9 cellular contexts compared by ENCODE assay signal in the genomic region with DNA sequence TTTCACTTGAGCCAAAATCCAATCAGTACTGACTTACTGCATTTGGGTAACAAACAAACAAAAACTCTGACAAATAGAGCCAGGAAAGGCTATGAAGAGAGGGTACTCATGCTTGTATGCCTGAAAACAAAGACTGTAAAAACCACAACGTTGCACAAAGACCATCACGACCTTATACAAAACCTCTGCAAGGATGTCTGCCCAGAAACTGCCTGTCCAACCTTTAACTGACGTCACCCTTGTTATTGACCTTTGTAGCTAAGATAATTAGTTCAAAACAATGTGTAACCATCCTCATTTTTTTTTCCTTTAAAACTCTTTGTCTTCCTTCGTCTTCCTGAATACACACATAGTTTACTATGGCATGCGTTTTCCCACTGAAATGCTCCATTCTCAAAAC. TPM values are rescaled to one million over a fixed set of nuclear protein-coding genes. Genes with fewer than 3 reads are reported as not detected.
DNase-seq lines count a peak whose midpoint lies in the region; TF ChIP-seq lines count a peak whose summit lies in the region.
"Had no signal": no experiment of that assay in that cellular context is flagged by ENCODE, and none has a peak within 500 bp of the region (broad histone marks: within the 10 kb centered on the region; RNA-seq: fewer than 3 reads in every experiment).

No MANE protein-coding gene starts in this region.

- no peaks in the 10 kb centered on the region for H3K79me1 ChIP-seq in mesendoderm (ENCODE audit: low read length)

- H3K9ac ChIP-seq in adipocyte (ENCODE audit: low read length): peak overlapping the region; percentile 99
- H3K9ac ChIP-seq in mesendoderm (ENCODE audit: low read length): peak overlapping the region; percentile 29

- peak overlapping the region; percentile 37 for H3K56ac ChIP-seq in mesendoderm (ENCODE audit: low read length)

- no peak overlapping the region for H2AK5ac ChIP-seq in mesendoderm (ENCODE audit: low read length)

- H3K4me2 ChIP-seq in mesendoderm (ENCODE audit: low read length): no peak overlapping the region

- DNase-seq in right atrium auricular region (ENCODE audit: low spot score): no peak
- DNase-seq in cardiac septum (ENCODE audit: low spot score): no peak
- no peak for DNase-seq in adipocyte (ENCODE audit: low read depth)
- DNase-seq in mesendoderm: no peak
- DNase-seq in uterus: no peak
- no peak for DNase-seq in COLO829 (ENCODE audit: low spot score)
- no peak for DNase-seq in MG63
- DNase-seq in GM19238 (ENCODE audit: insufficient read length, low spot score): no peak
- DNase-seq: occipital lobe had no signal

- WGBS in mesendoderm (ENCODE audit: extremely low coverage, insufficient coverage, low lambda C conversion rate): no CpG with 5 or more reads among the region's 5 CpGs

- intact Hi-C loops in cardiac septum (cut with DNase I) (no loop called here), uterus (cut with DNase I; ENCODE audit: low total_unique reads) (no loop called here)

- H3K27ac ChIP-seq in right atrium auricular region (peak overlapping the region; percentile 97 to 98), mesendoderm (ENCODE audit: low read depth, low read length) (no peak overlapping the region), uterus (peak overlapping the region; percentile 95 to 98)

- TF ChIP-seq CTCF in right atrium auricular region (IDR thresholded peaks at IDR 0.05) (no peak), uterus (IDR thresholded peaks at IDR 0.05) (no peak)

- peak overlapping the region; percentile 95 for H4K5ac ChIP-seq in mesendoderm (ENCODE audit: low read length)

- peaks cover 0 to 34% of the 10 kb centered on the region in 2 donors for H3K4me1 ChIP-seq in right atrium auricular region
- H3K4me1 ChIP-seq in adipocyte (ENCODE audit: control insufficient read depth, insufficient read depth, low read length): peaks cover 25% of the 10 kb centered on the region
- no peaks in the 10 kb centered on the region for H3K4me1 ChIP-seq in mesendoderm (ENCODE audit: control insufficient read depth, low read depth, low read length)
- peaks cover 0 to 7% of the 10 kb centered on the region in 2 donors for H3K4me1 ChIP-seq in uterus

- peaks cover 31% of the 10 kb centered on the region for H3K79me2 ChIP-seq in mesendoderm (ENCODE audit: control insufficient read depth, insufficient read depth, low read length)

- H3K18ac ChIP-seq in mesendoderm (ENCODE audit: low read length): no peak overlapping the region

- H3K4me3 ChIP-seq in right atrium auricular region (no peak overlapping the region), adipocyte (ENCODE audit: low read length) (no peak overlapping the region), mesendoderm (ENCODE audit: low read length) (no peak overlapping the region), uterus (peak overlapping the region in 1 of 2 donors; percentile 87), MG63 (no peak overlapping the region)

- no peak overlapping the region for H2BK120ac ChIP-seq in mesendoderm (ENCODE audit: low read depth, low read length)

- H4K8ac ChIP-seq in mesendoderm (ENCODE audit: low read depth, low read length): no peak overlapping the region

- H3K36me3 ChIP-seq in right atrium auricular region: no peaks in the 10 kb centered on the region
- H3K36me3 ChIP-seq in adipocyte (ENCODE audit: control insufficient read depth, insufficient read depth, low read length, severe bottlenecking): peaks cover 4% of the 10 kb centered on the region
- H3K36me3 ChIP-seq in mesendoderm (ENCODE audit: control insufficient read depth, insufficient read depth, low read length): no peaks in the 10 kb centered on the region
- no peaks in the 10 kb centered on the region for H3K36me3 ChIP-seq in uterus
- peaks cover 32% of the 10 kb centered on the region for H3K36me3 ChIP-seq in MG63

- H3K9me3 ChIP-seq in right atrium auricular region: no peaks in the 10 kb centered on the region
- no peaks in the 10 kb centered on the region for H3K9me3 ChIP-seq in adipocyte (ENCODE audit: control insufficient read depth, low read length)
- no peaks in the 10 kb centered on the region for H3K9me3 ChIP-seq in uterus
- no peaks in the 10 kb centered on the region for H3K9me3 ChIP-seq in MG63

- H3K27me3 ChIP-seq in right atrium auricular region (no peaks in the 10 kb centered on the region), adipocyte (replicated peaks; ENCODE audit: control insufficient read depth, insufficient read depth, low read length) (no peaks in the 10 kb centered on the region), mesendoderm (ENCODE audit: insufficient read depth, low read length, poor library complexity) (no peaks in the 10 kb centered on the region), uterus (no peaks in the 10 kb centered on the region), MG63 (no peaks in the 10 kb centered on the region)

- H2BK5ac ChIP-seq in mesendoderm (ENCODE audit: low read length): no peak overlapping the region

- H2BK15ac ChIP-seq in mesendoderm (replicated peaks; ENCODE audit: low read depth): peak overlapping the region; percentile 25

- no peak overlapping the region for H3K23ac ChIP-seq in mesendoderm (ENCODE audit: low read length)

- no peak for TF ChIP-seq POLR2A in uterus (IDR thresholded peaks at IDR 0.05)

- no peak overlapping the region for H3K4ac ChIP-seq in mesendoderm (ENCODE audit: low read depth, low read length)

RNA-seq across cellular contexts. Expression of gene CREBZF, which starts 0.8 kb away (rescaled TPM):
- total RNA-seq in right atrium auricular region: 10 to 100 TPM; 11.6 to 13.6 TPM
- total RNA-seq in cardiac septum: 19.4 TPM
- 20.4 TPM for polyA plus RNA-seq in mesendoderm (2013, experiment 1 of 2)
- polyA plus RNA-seq in mesendoderm (2013, experiment 2 of 2): 20.4 TPM
- 100 to 1,000 TPM in 2 of 4 donors, 10 to 100 TPM in 2; 77.7 to 133 (median 99.9) TPM for total RNA-seq in uterus
- 31.8 and 34.4 TPM in 2 replicates for total RNA-seq in MG63 (2014; rRNA removed; shearing (Covaris generic); ENCODE audit: low replicate concordance)

RNA-seq across cellular contexts. Expression of gene TMEM126A, which starts 18.0 kb away (rescaled TPM):
- total RNA-seq in right atrium auricular region: 10 to 100 TPM; 33.8 to 70.6 TPM
- total RNA-seq in cardiac septum: 44.0 TPM
- polyA plus RNA-seq in mesendoderm (2013, experiment 1 of 2): 62.0 TPM
- 59.0 TPM for polyA plus RNA-seq in mesendoderm (2013, experiment 2 of 2)
- 10 to 100 TPM in 3 of 4 donors, 1 to 10 TPM in 1; 7.9 to 16.3 (median 12.5) TPM for total RNA-seq in uterus
- 63.7 and 84.1 TPM in 2 replicates for total RNA-seq in MG63 (2014; rRNA removed; shearing (Covaris generic); ENCODE audit: low replicate concordance)

RNA-seq across cellular contexts. Expression of gene CCDC89, which starts 20.2 kb away (rescaled TPM):
- total RNA-seq in right atrium auricular region: 1 to 10 TPM in 1 of 2 donors, under 1 TPM in 1; 0.24 to 1.1 TPM
- 0.54 TPM for total RNA-seq in cardiac septum
- not detected for polyA plus RNA-seq in mesendoderm (2013, experiment 1 of 2)
- not detected for polyA plus RNA-seq in mesendoderm (2013, experiment 2 of 2)
- 10 to 100 TPM in 1 of 4 donors, 1 to 10 TPM in 1, under 1 TPM in 1, not detected in 1; 0.77 to 14.0 (median 4.4) TPM for total RNA-seq in uterus
- total RNA-seq in MG63 (2014; rRNA removed; shearing (Covaris generic); ENCODE audit: low replicate concordance): not detected in 2 replicates

RNA-seq across cellular contexts. Expression of gene TMEM126B, which starts 37.4 kb away (rescaled TPM):
- total RNA-seq in right atrium auricular region (10 to 100 TPM; 37.2 to 63.7 TPM), cardiac septum (45.2 TPM), uterus (100 to 1,000 TPM in 1 of 4 donors, 10 to 100 TPM in 3; 36.5 to 119 (median 57.9) TPM)
- polyA plus RNA-seq in mesendoderm (2013, experiment 1 of 2): 77.1 TPM
- 75.3 TPM for polyA plus RNA-seq in mesendoderm (2013, experiment 2 of 2)
- 39.6 and 65.9 TPM in 2 replicates for total RNA-seq in MG63 (2014; rRNA removed; shearing (Covaris generic); ENCODE audit: low replicate concordance)

RNA-seq across cellular contexts. Expression of gene DLG2, which starts 38.6 kb away (rescaled TPM):
- 1 to 10 TPM; 6.6 to 6.7 TPM for total RNA-seq in right atrium auricular region
- 9.9 TPM for total RNA-seq in cardiac septum
- polyA plus RNA-seq in mesendoderm (2013, experiment 1 of 2): 9.5 TPM
- 9.8 TPM for polyA plus RNA-seq in mesendoderm (2013, experiment 2 of 2)
- 10 to 100 TPM in 3 of 4 donors, 1 to 10 TPM in 1; 2.9 to 30.2 (median 22.6) TPM for total RNA-seq in uterus
- 0.10 TPM in 1 of 2 replicates, not detected in the other for total RNA-seq in MG63 (2014; rRNA removed; shearing (Covaris generic); ENCODE audit: low replicate concordance)
